Comparison of ENCODE assay signal across 1 cellular context in genomic region chr18:59381949-59382348, GRCh38.
TF ChIP-seq lines count a peak whose summit lies in the region.

No MANE protein-coding gene starts in this region.

TF ChIP-seq in K562, 482 proteins besides CTCF, POLR2A, EP300 and RAD21 (continued from another document):
- no peak for TF ChIP-seq CREB5 (CRISPR knock-in tag; IDR thresholded peaks at IDR 0.05)
